9 cellular contexts compared by ENCODE assay signal in the genomic region with DNA sequence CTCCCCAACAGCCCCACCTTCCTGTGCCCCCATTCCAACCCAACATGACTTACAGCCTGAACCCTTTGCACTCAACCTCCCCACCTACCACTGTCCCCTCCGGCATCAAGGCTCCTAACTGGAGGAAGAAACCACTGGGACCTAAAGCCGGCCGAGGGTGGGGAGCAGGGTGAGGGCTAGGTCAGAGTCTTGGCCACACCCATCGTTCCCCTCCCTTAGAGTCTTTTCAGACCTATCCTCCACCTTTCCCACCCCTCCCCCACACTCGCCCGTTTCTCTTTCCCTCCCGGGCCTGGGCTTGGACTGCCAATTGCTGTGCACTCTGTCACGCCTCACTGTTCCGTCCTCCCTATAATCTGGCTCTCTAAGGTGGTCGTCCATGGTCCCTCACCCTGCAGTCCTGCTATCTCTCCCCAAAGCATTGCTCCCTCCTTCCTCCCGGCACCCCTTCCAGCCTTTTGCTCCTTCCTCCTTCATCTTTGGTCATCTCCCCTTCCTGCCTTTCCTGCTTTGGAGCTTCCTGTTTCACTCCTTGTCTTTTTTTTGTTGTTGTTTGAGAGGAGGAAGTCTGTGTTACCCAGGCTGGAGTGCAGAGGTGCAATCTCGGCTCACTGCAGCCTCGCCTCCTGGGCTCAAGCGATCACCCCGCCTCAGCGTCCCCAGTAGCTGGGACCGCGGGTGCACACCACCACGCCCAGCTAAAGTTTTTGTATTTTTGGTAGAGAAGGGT. TPM values are rescaled to one million over a fixed set of nuclear protein-coding genes. Genes with fewer than 3 reads are reported as not detected.
A peak's percentile ranks its signal among the peaks of the same experiment; 100 is the strongest.
DNase-seq lines count a peak whose midpoint lies in the region; ATAC-seq, FAIRE-seq and TF ChIP-seq lines count a peak whose summit lies in the region.
"Had no signal": no experiment of that assay in that cellular context is flagged by ENCODE, and none has a peak within 500 bp of the region (broad histone marks: within the 10 kb centered on the region; RNA-seq: fewer than 3 reads in every experiment).

No MANE protein-coding gene starts in this region.

- H3K9ac ChIP-seq in endodermal cell (ENCODE audit: extremely low read depth, low read length, poor library complexity, severe bottlenecking), result peak overlapping the region; percentile 4

- H3K36me3 ChIP-seq in endodermal cell (ENCODE audit: control insufficient read depth, insufficient read depth, low read length), result peaks cover 14% of the 10 kb centered on the region

- no peak overlapping the region for H3K27ac ChIP-seq in endodermal cell (ENCODE audit: low read depth, low read length)

- peak overlapping the region; percentile 95 for H3K27ac Mint-ChIP-seq in endodermal cell
- no peak overlapping the region for H3K27ac Mint-ChIP-seq in nephron progenitor cell

- 28 to 34% methylated on average over 13 to 16 of the region's 19 CpGs for WGBS in endodermal cell (ENCODE audit: insufficient coverage in 1 of 2, insufficient read length in 1 of 2), 2 experiments

- ATAC-seq in HG03520 (IDR thresholded peaks at IDR 0.05; ENCODE audit: unreplicated experiment), result no peak

- H3K9me3 Mint-ChIP-seq in endodermal cell (no peaks in the 10 kb centered on the region), nephron progenitor cell (no peaks in the 10 kb centered on the region)

- H3K27me3 ChIP-seq in endodermal cell (ENCODE audit: control insufficient read depth, insufficient read depth, low read length, poor library complexity, severe bottlenecking), result peaks cover 36% of the 10 kb centered on the region

- H3K27me3 Mint-ChIP-seq in endodermal cell (ENCODE audit: insufficient read depth) (no peaks in the 10 kb centered on the region), nephron progenitor cell (ENCODE audit: low read depth, poor library complexity) (peaks cover 88% of the 10 kb centered on the region)

- peaks cover 12% of the 10 kb centered on the region for H3K4me1 Mint-ChIP-seq in endodermal cell
- peaks cover 26% of the 10 kb centered on the region for H3K4me1 Mint-ChIP-seq in nephron progenitor cell

- H3K4me1 ChIP-seq in endodermal cell (ENCODE audit: control insufficient read depth, insufficient read depth, low read length), result no peaks in the 10 kb centered on the region

- peak overlapping the region; percentile 98 for H3K4me3 Mint-ChIP-seq in endodermal cell
- peak overlapping the region; percentile 85 for H3K4me3 Mint-ChIP-seq in nephron progenitor cell

- peak overlapping the region; percentile 73 for H3K4me3 ChIP-seq in endodermal cell (ENCODE audit: low read length)

- no peaks in the 10 kb centered on the region for H3K9me3 ChIP-seq in endodermal cell (ENCODE audit: control insufficient read depth, low read length)

- FAIRE-seq in GM19239 (lab: Jason Lieb, UNC), result peak; percentile 78

- TF ChIP-seq CTCF in endodermal cell (conservative IDR thresholded peaks at IDR 0.05) (no peak), nephron progenitor cell (IDR thresholded peaks at IDR 0.05) (no peak)

- H3K36me3 Mint-ChIP-seq in endodermal cell (ENCODE audit: low read depth) (peaks cover 14% of the 10 kb centered on the region), nephron progenitor cell (ENCODE audit: low read depth) (peaks cover 19% of the 10 kb centered on the region)

- DNase-seq in GM19239 (ENCODE audit: insufficient read length, low spot score) (no peak), NCI-H526 treated with DMSO at 0.1 percent for 48 hours (lab: John Stamatoyannopoulos, UW) (peak; percentile 22), endodermal cell (peak; percentile 98), nephron progenitor cell (peak; percentile 61), SW 1271 (lab: John Stamatoyannopoulos, UW) (no peak), C1 segment of cervical spinal cord (lab: John Stamatoyannopoulos, UW) (no peak)
- no peak for DNase-seq in NK-92 treated with Interleukin-12 subunit alpha and Interleukin-12 subunit beta, amount 100 ng/mL, for 24 hours (lab: John Stamatoyannopoulos, UW)

RNA-seq across cellular contexts. Expression of a gene that starts 1.0 kb away (rescaled TPM):
- total RNA-seq in endodermal cell, result 100 to 1,000 TPM; 142 to 149 TPM
- polyA plus RNA-seq in endodermal cell (2013, experiment 1 of 2), result 12.5 TPM
- 6.7 TPM for polyA plus RNA-seq in endodermal cell (2013, experiment 2 of 2)
- total RNA-seq: LHCN-M2 had no signal

RNA-seq across cellular contexts. Expression of a gene that starts 11.2 kb away (rescaled TPM):
- 10 to 100 TPM; 45.3 to 68.0 TPM for total RNA-seq in endodermal cell
- polyA plus RNA-seq in endodermal cell (2013, experiment 1 of 2), result 71.2 TPM
- 61.3 TPM for polyA plus RNA-seq in endodermal cell (2013, experiment 2 of 2)

RNA-seq across cellular contexts. Expression of a gene that starts 11.7 kb away (rescaled TPM):
- 100 to 1,000 TPM; 123 to 125 TPM for total RNA-seq in endodermal cell
- 156 TPM for polyA plus RNA-seq in endodermal cell (2013, experiment 1 of 2)
- 135 TPM for polyA plus RNA-seq in endodermal cell (2013, experiment 2 of 2)

RNA-seq across cellular contexts. Expression of a gene that starts 18.3 kb away (rescaled TPM):
- 1 to 10 TPM; 2.2 to 5.4 TPM for total RNA-seq in endodermal cell
- polyA plus RNA-seq in endodermal cell (2013, experiment 1 of 2), result 3.3 TPM
- 2.3 TPM for polyA plus RNA-seq in endodermal cell (2013, experiment 2 of 2)

RNA-seq across cellular contexts. Expression of a gene that starts 21.0 kb away (rescaled TPM):
- 100 to 1,000 TPM; 264 to 317 TPM for total RNA-seq in endodermal cell
- polyA plus RNA-seq in endodermal cell (2013, experiment 1 of 2), result 671 TPM
- 581 TPM for polyA plus RNA-seq in endodermal cell (2013, experiment 2 of 2)

Comparison
In these comparisons a context has a peak if more than half of its experiments do, and no peak if none do; other contexts are left out.
1. DNase-seq: peak in NCI-H526 treated with DMSO at 0.1 percent for 48 hours (single experiment), endodermal cell (single experiment) and nephron progenitor cell (single experiment); none in GM19239 (single experiment), NK-92 treated with Interleukin-12 subunit alpha and Interleukin-12 subunit beta, amount 100 ng/mL, for 24 hours (single experiment), SW 1271 (0 of 2) and C1 segment of cervical spinal cord (0 of 14).